Comparison of ENCODE assay signal across 1 cellular context in genomic region chr7:73647725-73648592, GRCh38.
TF ChIP-seq lines count a peak whose summit lies in the region.

No MANE protein-coding gene starts in this region.

TF ChIP-seq in HepG2, 621 proteins besides CTCF, POLR2A, EP300 and RAD21 (continued from another document and continues in another):
- TF ChIP-seq RNF219 (CRISPR knock-in tag; IDR thresholded peaks at IDR 0.05) = peak; percentile 56; the same call in 1 of the 2 replicates
- peak; percentile 56; the same call in 1 of the 2 replicates for TF ChIP-seq HNF1B (CRISPR knock-in tag; IDR thresholded peaks at IDR 0.05)
- TF ChIP-seq ZNF337 (CRISPR knock-in tag; IDR thresholded peaks at IDR 0.05; ENCODE audit: borderline replicate concordance, low read depth) = no peak
- peak; percentile 41; the same call in 1 of the 2 replicates for TF ChIP-seq POGZ (CRISPR knock-in tag; IDR thresholded peaks at IDR 0.05)
- TF ChIP-seq CHD4 (IDR thresholded peaks at IDR 0.05; ENCODE audit: borderline replicate concordance, low read length) = no peak
- TF ChIP-seq ZSCAN22 (CRISPR knock-in tag; IDR thresholded peaks at IDR 0.05) = no peak
- TF ChIP-seq ZSCAN25 (CRISPR knock-in tag; IDR thresholded peaks at IDR 0.05) = peak; percentile 80
- no peak; the same call in 1 of the 2 replicates for TF ChIP-seq ZNF121 (CRISPR knock-in tag; IDR thresholded peaks at IDR 0.05)
- peak; percentile 80 for TF ChIP-seq PRDM15 (CRISPR knock-in tag; IDR thresholded peaks at IDR 0.05)
- TF ChIP-seq ZNF709 (CRISPR knock-in tag; IDR thresholded peaks at IDR 0.05) = no peak
- no peak for TF ChIP-seq MLLT10 (CRISPR knock-in tag; IDR thresholded peaks at IDR 0.05)
- TF ChIP-seq THAP8 (CRISPR knock-in tag; IDR thresholded peaks at IDR 0.05; ENCODE audit: borderline replicate concordance) = no peak
- peak; percentile 54; the same call in 1 of the 2 replicates for TF ChIP-seq ATF2 (CRISPR knock-in tag; IDR thresholded peaks at IDR 0.05)
- no peak for TF ChIP-seq ATF5 (CRISPR knock-in tag; IDR thresholded peaks at IDR 0.05; ENCODE audit: low read depth)
- TF ChIP-seq HDAC2 (CRISPR knock-in tag; IDR thresholded peaks at IDR 0.05) = peak; percentile 29; the same call in 1 of the 2 replicates
- TF ChIP-seq PBX3 (CRISPR knock-in tag; IDR thresholded peaks at IDR 0.05; ENCODE audit: borderline replicate concordance) = no peak
- TF ChIP-seq MAFF (IDR thresholded peaks at IDR 0.05; ENCODE audit: low read depth, low read length) = no peak
- no peak for TF ChIP-seq MBD4 (IDR thresholded peaks at IDR 0.05; ENCODE audit: borderline replicate concordance, low read length)
- TF ChIP-seq HBP1 (CRISPR knock-in tag; IDR thresholded peaks at IDR 0.05; ENCODE audit: low read depth) = no peak
- TF ChIP-seq GTF3A (CRISPR knock-in tag; conservative IDR thresholded peaks at IDR 0.05) = no peak
- TF ChIP-seq ZBTB33 (CRISPR knock-in tag; IDR thresholded peaks at IDR 0.05) = no peak
- TF ChIP-seq ZNF503 (CRISPR knock-in tag; IDR thresholded peaks at IDR 0.05) = peak; percentile 67; the same call in 1 of the 2 replicates
- no peak for TF ChIP-seq HDAC6 (IDR thresholded peaks at IDR 0.05; ENCODE audit: low read depth, low read length)
- 0 out of 2 replicates have a peak, but pooled peaks have one; percentile 33 for TF ChIP-seq HINFP (CRISPR knock-in tag; IDR thresholded peaks at IDR 0.05; ENCODE audit: low read depth)
- TF ChIP-seq U2AF2 (IDR thresholded peaks at IDR 0.05; ENCODE audit: low read depth, low read length) = no peak
- TF ChIP-seq REL (CRISPR knock-in tag; conservative IDR thresholded peaks at IDR 0.05) = 0 out of 2 replicates have a peak, but pooled peaks have one; percentile 58
- TF ChIP-seq ZFP90 (CRISPR knock-in tag; IDR thresholded peaks at IDR 0.05; ENCODE audit: borderline replicate concordance) = 0 out of 2 replicates have a peak, but pooled peaks have one; percentile 58
- no peak for TF ChIP-seq ZFP36L1 (CRISPR knock-in tag; IDR thresholded peaks at IDR 0.05)
- no peak for TF ChIP-seq ZBTB49 (CRISPR knock-in tag; IDR thresholded peaks at IDR 0.05; ENCODE audit: borderline replicate concordance)
- TF ChIP-seq PLSCR1 (CRISPR knock-in tag; IDR thresholded peaks at IDR 0.05; ENCODE audit: borderline replicate concordance) = no peak
